4 cellular contexts compared by ENCODE assay signal in genomic region chr2:74630454-74630853, GRCh38. TPM values are rescaled to one million over a fixed set of nuclear protein-coding genes. Genes with fewer than 3 reads are reported as not detected.
"Had no signal": no experiment of that assay in that cellular context is flagged by ENCODE, and none has a peak within 500 bp of the region (broad histone marks: within the 10 kb centered on the region; RNA-seq: fewer than 3 reads in every experiment).

No MANE protein-coding gene starts in this region.

RNA-seq across cellular contexts. Expression of gene M1AP, which starts 17.7 kb away (rescaled TPM):
- total RNA-seq: LHCN-M2, M059J, MCF 10A, NCI-H460 had no signal
